Comparison of ENCODE assay signal across 22 cellular contexts in the genomic region with DNA sequence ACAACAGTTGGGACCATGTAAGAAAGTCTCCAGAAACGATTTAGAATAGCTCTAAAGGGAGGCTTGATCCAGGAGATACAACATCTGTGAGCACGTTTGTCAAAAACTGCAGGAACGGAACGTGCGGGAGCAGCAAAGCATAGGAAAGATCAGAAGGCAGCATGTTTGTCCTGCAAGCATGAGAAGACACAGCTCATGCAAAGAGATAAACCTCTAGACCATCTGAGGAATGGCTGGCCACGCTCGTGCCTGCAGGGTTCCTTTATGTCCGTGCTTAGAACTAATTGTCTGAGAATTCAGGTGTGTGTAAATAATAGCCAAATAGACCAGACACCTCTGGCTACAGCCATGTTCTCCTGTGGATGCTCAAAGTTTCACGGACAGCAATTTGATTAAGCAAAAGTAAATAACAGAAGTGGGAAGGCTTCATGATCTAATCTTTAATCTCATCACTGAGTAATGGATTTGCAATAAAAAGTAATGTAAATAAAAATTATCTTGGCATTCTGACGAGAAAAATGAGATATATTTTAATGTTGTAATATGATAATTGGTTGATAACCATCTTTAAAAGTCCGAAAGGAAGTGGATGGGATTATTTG.
DNase-seq lines count a peak whose midpoint lies in the region; ATAC-seq and TF ChIP-seq lines count a peak whose summit lies in the region.
"Had no signal": no experiment of that assay in that cellular context is flagged by ENCODE, and none has a peak within 500 bp of the region (broad histone marks: within the 10 kb centered on the region; RNA-seq: fewer than 3 reads in every experiment).

No MANE protein-coding gene starts in this region.

- no TSS peak for BruUV-seq in PC-3 (replicated peaks; lab: Mats Ljungman, UMichigan)

- H3K79me2 ChIP-seq in PC-3 (ENCODE audit: low read length) (no peaks in the 10 kb centered on the region), neural progenitor cell (ENCODE audit: low read depth) (no peaks in the 10 kb centered on the region)

- H3K4me1 ChIP-seq in BE2C (no peaks in the 10 kb centered on the region), PC-3 (ENCODE audit: insufficient read depth, low read length) (peaks cover 12% of the 10 kb centered on the region; the same call in 1 of the 2 replicates), neural progenitor cell (no peaks in the 10 kb centered on the region), right cardiac atrium (ENCODE audit: control insufficient read depth, insufficient read depth, low read length) (no peaks in the 10 kb centered on the region)
- H3K4me1 ChIP-seq: A549, BLaER1, Caco-2 had no signal

- no peak overlapping the region for H3K27ac Mint-ChIP-seq in neural progenitor cell
- H3K27ac Mint-ChIP-seq: CD4-positive, alpha-beta T cell; IgD-negative memory B cell had no signal

- H3F3A ChIP-seq in PC-3 (ENCODE audit: low read length, unreplicated experiment): no peaks in the 10 kb centered on the region
- H3F3A ChIP-seq in neural progenitor cell (ENCODE audit: low read depth): no peaks in the 10 kb centered on the region

- H3K4me3 Mint-ChIP-seq in neural progenitor cell: no peak overlapping the region
- H3K4me3 Mint-ChIP-seq: CD4-positive, alpha-beta T cell; IgD-negative memory B cell had no signal

- H3K27ac ChIP-seq in PC-3 (ENCODE audit: low read length) (no peak overlapping the region), neural progenitor cell (no peak overlapping the region), right cardiac atrium (ENCODE audit: low read length) (no peak overlapping the region)
- H3K27ac ChIP-seq: A549, BLaER1, SK-N-MC had no signal

- intact Hi-C loops in PC-3 (cut with micrococcal nuclease) (loop anchor here (5.0 kb wide), 1 partner anchor 536 kb away; the partner anchor contains the start of gene CDH7), right cardiac atrium (cut with DNase I) (no loop called here)

- no peaks in the 10 kb centered on the region for H3K9me3 ChIP-seq in BE2C
- H3K9me3 ChIP-seq in PC-3 (ENCODE audit: low read length): no peaks in the 10 kb centered on the region
- H3K9me3 ChIP-seq in neural progenitor cell (ENCODE audit: low read depth): no peaks in the 10 kb centered on the region
- no peaks in the 10 kb centered on the region for H3K9me3 ChIP-seq in right cardiac atrium (ENCODE audit: control insufficient read depth, low read length)
- H3K9me3 ChIP-seq: A549, BLaER1, Caco-2 had no signal

- no peaks in the 10 kb centered on the region for H3K36me3 ChIP-seq in BE2C
- H3K36me3 ChIP-seq in PC-3 (ENCODE audit: low read depth, low read length): no peaks in the 10 kb centered on the region
- H3K36me3 ChIP-seq in neural progenitor cell: no peaks in the 10 kb centered on the region
- H3K36me3 ChIP-seq: BLaER1 had no signal

- H3K27me3 ChIP-seq in BE2C: no peaks in the 10 kb centered on the region
- H3K27me3 ChIP-seq in PC-3 (ENCODE audit: low read length): no peaks in the 10 kb centered on the region
- no peaks in the 10 kb centered on the region for H3K27me3 ChIP-seq in neural progenitor cell
- H3K27me3 ChIP-seq in right cardiac atrium (ENCODE audit: control insufficient read depth, insufficient read depth): no peaks in the 10 kb centered on the region
- H3K27me3 ChIP-seq: BLaER1 had no signal

- H2AFZ ChIP-seq in PC-3 (ENCODE audit: low read length): peak overlapping the region; percentile 47; the same call in 1 of the 2 replicates
- H2AFZ ChIP-seq in neural progenitor cell (replicated peaks): peak overlapping the region; percentile 88

- CTCF ChIA-PET in PC-3 (lab: Charles Lee): no interaction called here

- ATAC-seq in PC-3: peak; percentile 70
- ATAC-seq in right cardiac atrium: no peak
- ATAC-seq: A549, HCT116 had no signal

- no peaks in the 10 kb centered on the region for H3K9me2 ChIP-seq in PC-3 (replicated peaks; ENCODE audit: low read length)

- H4K20me1 ChIP-seq in PC-3 (ENCODE audit: low read length) (no peaks in the 10 kb centered on the region), neural progenitor cell (ENCODE audit: low read depth) (no peaks in the 10 kb centered on the region)
- H4K20me1 ChIP-seq: BLaER1 had no signal

- peak; percentile 8 for DNase-seq in BE2C
- DNase-seq in NCI-H146 treated with DMSO at 0.1 percent for 48 hours (lab: John Stamatoyannopoulos, UW; ENCODE audit: unreplicated experiment): peak; percentile 88
- DNase-seq in PC-3: peak; percentile 59
- DNase-seq in neural progenitor cell (ENCODE audit: low spot score): no peak
- no peak for DNase-seq in stimulated activated CD4-positive, alpha-beta T cell treated with anti-CD3 and anti-CD28 coated beads, Interleukin-2, amount 100 ng/mL, for 48 hours
- DNase-seq in activated naive CD4-positive, alpha-beta T cell treated with anti-CD3 and anti-CD28 coated beads, Interleukin-2, amount 50 U/mL, for 16 hours: no peak
- DNase-seq in DMS 273 (lab: John Stamatoyannopoulos, UW; ENCODE audit: unreplicated experiment): no peak
- no peak for DNase-seq in right cardiac atrium
- DNase-seq: Caco-2; CD4-positive, alpha-beta T cell; DMS153; GF-D8; MV-4-11; NCI-H1105 treated with DMSO at 0.1 percent for 48 hours; NCI-H187; NCI-H524; RPMI8226 had no signal

- 70% methylated on average over 11 of the region's 11 CpGs for WGBS in right cardiac atrium

- peaks cover 3% of the 10 kb centered on the region for H3K4me1 Mint-ChIP-seq in neural progenitor cell
- H3K4me1 Mint-ChIP-seq: IgD-negative memory B cell had no signal

- TF ChIP-seq CTCF in BE2C (IDR thresholded peaks at IDR 0.05; ENCODE audit: low read depth, low read length) (no peak), PC-3 (conservative IDR thresholded peaks at IDR 0.05; ENCODE audit: low read depth, low read length) (no peak), neural progenitor cell (IDR thresholded peaks at IDR 0.05) (no peak)

- no peaks in the 10 kb centered on the region for H3K27me3 Mint-ChIP-seq in neural progenitor cell (ENCODE audit: insufficient read depth, low read depth)
- H3K27me3 Mint-ChIP-seq: CD4-positive, alpha-beta T cell; IgD-negative memory B cell had no signal

- no peaks in the 10 kb centered on the region for H3K36me3 Mint-ChIP-seq in neural progenitor cell
- H3K36me3 Mint-ChIP-seq: IgD-negative memory B cell had no signal

- no peaks in the 10 kb centered on the region for H3K9me3 Mint-ChIP-seq in neural progenitor cell

- POLR2A ChIA-PET in PC-3 (lab: Charles Lee; ENCODE audit: unreplicated experiment): no interaction called here

- H3K4me2 ChIP-seq in PC-3 (ENCODE audit: low read length) (peak overlapping the region; percentile 73), neural progenitor cell (no peak overlapping the region)
- H3K4me2 ChIP-seq: A549, BLaER1 had no signal

- H3K9ac ChIP-seq in PC-3 (ENCODE audit: low read length) (no peak overlapping the region), neural progenitor cell (no peak overlapping the region)
- H3K9ac ChIP-seq: BLaER1 had no signal

- H3K4me3 ChIP-seq in BE2C (ENCODE audit: low read depth, low read length) (peak overlapping the region; percentile 56), PC-3 (ENCODE audit: low read length) (peak overlapping the region; percentile 34; the same call in 1 of the 2 replicates), neural progenitor cell (no peak overlapping the region), right cardiac atrium (ENCODE audit: low read length) (no peak overlapping the region)
- H3K4me3 ChIP-seq: A549, BLaER1, SK-N-MC had no signal

Comparison
In these comparisons a context has a peak if more than half of its experiments do, and no peak if none do; other contexts are left out.
1. DNase-seq: peak in BE2C (single experiment), NCI-H146 treated with DMSO at 0.1 percent for 48 hours (single experiment) and PC-3 (single experiment); none in neural progenitor cell (single experiment), stimulated activated CD4-positive, alpha-beta T cell treated with anti-CD3 and anti-CD28 coated beads, Interleukin-2, amount 100 ng/mL, for 48 hours (0 of 2), activated naive CD4-positive, alpha-beta T cell treated with anti-CD3 and anti-CD28 coated beads, Interleukin-2, amount 50 U/mL, for 16 hours (single experiment), DMS 273 (single experiment) and right cardiac atrium (0 of 3).
2. H3K4me3 ChIP-seq: peak in BE2C (single experiment) and PC-3 (single experiment); none in neural progenitor cell (single experiment) and right cardiac atrium (single experiment).